Comparison of ENCODE assay signal across 1 cellular context in the genomic region with DNA sequence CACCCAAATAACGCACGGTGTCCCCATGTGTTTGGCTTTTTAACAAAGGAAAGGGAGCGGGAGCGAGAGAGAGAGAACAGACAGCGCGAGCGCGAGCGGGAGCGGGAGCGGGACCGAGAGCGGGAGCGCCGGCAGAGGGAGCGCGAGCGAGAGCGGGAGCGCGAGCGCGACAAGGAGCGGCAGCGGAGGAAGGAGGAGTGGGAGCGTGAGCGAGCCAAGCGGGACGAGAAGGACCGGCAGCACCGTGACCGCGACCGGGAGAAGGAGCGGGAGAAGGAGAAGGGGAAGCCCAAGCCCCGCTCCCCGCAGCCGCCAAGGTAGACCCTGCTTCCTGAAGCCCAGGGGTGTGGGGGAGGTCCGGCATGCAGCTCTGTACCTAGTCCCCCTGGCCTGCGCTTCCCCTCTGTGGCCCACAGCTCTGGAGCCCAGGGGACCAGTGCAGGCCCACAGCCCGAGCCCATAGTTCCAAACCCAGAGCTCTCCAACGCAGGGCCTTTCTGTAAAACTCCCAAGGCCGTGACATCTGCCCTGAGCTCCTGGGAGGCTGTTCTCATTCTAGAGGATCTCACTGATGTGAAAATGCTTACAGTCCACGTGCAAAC.
A peak's percentile ranks its signal among the peaks of the same experiment; 100 is the strongest.
TF ChIP-seq lines count a peak whose summit lies in the region.

No MANE protein-coding gene starts in this region.

TF ChIP-seq in K562, 482 proteins besides CTCF, POLR2A, EP300 and RAD21:
- TF ChIP-seq ZNF282 (CRISPR knock-in tag; IDR thresholded peaks at IDR 0.05) (no peak), POLR2G (IDR thresholded peaks at IDR 0.05; ENCODE audit: low read depth, low read length) (0 out of 2 replicates have a peak, but pooled peaks have one; percentile 14), HDAC8 (tag; IDR thresholded peaks at IDR 0.05) (no peak)
- TF ChIP-seq, protein P1, sequence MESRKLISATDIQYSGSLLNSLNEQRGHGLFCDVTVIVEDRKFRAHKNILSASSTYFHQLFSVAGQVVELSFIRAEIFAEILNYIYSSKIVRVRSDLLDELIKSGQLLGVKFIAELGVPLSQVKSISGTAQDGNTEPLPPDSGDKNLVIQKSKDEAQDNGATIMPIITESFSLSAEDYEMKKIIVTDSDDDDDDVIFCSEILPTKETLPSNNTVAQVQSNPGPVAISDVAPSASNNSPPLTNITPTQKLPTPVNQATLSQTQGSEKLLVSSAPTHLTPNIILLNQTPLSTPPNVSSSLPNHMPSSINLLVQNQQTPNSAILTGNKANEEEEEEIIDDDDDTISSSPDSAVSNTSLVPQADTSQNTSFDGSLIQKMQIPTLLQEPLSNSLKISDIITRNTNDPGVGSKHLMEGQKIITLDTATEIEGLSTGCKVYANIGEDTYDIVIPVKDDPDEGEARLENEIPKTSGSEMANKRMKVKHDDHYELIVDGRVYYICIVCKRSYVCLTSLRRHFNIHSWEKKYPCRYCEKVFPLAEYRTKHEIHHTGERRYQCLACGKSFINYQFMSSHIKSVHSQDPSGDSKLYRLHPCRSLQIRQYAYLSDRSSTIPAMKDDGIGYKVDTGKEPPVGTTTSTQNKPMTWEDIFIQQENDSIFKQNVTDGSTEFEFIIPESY (CRISPR knock-in tag; IDR thresholded peaks at IDR 0.05) = peak; percentile 61
